In the genomic region with DNA sequence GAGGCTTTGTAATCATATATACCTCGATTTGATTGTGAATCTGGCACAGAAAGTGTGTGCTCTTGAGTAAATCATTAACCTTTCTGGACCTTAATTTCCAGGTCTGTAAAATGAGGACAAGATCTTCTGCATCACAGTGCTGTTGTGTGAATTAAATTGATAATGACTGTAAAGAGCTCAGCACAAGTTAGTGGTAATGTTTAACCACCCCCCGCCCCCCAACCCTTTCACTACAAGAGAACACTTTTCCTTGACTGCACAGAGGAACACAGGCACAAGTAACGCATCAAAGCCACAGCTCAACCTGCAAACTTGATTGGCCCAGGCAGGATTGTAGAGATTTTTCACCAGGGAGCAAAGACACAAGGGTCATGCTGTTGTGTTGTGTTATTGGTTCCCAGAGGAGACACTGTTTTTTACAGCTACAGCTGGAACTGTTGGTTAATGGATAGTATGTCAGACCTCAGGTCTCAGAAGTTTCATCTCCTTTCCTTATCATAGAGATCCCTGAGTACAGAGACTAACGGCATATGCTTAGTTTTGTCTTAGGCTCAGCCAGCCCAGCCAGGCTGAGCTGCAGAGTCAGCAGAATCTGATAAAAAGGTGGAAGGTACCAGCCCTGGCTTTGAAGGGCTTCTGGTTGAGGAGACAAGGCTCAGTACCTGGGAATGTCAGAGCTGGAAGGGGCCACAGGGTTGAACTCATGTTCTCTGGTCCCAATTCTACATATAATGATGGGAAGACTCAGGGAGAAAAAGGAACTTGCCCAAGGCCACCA, we compare ENCODE assay signal across 28 cellular contexts. TPM values are rescaled to one million over a fixed set of nuclear protein-coding genes. Genes with fewer than 3 reads are reported as not detected.
DNase-seq lines count a peak whose midpoint lies in the region; ATAC-seq, FAIRE-seq and TF ChIP-seq lines count a peak whose summit lies in the region.
"Had no signal": no experiment of that assay in that cellular context is flagged by ENCODE, and none has a peak within 500 bp of the region (broad histone marks: within the 10 kb centered on the region; RNA-seq: fewer than 3 reads in every experiment).

No MANE protein-coding gene starts in this region.

- peak; percentile 96 for FAIRE-seq in islet of Langerhans (lab: Jason Lieb, UNC)

- WGBS in SK-N-SH (ENCODE audit: low lambda C conversion rate): 84% methylated on average over 4 of the region's 4 CpGs

- peak overlapping the region in 2 of 4 donors; percentile 55 to 56 for H3K4me3 Mint-ChIP-seq in IgD-negative memory B cell
- H3K4me3 Mint-ChIP-seq: activated B cell treated with CpG ODN at 0.5 μM for 24 hours; activated naive CD8-positive, alpha-beta T cell treated with anti-CD3 and anti-CD28 coated beads, Interleukin-2, amount 50 U/mL, for 24 hours; activated T-cell treated with anti-CD3 and anti-CD28 coated beads, Interleukin-2, amount 50 U/mL, for 4 hours; GM23338 had no signal

- no peak overlapping the region for H2AFZ ChIP-seq in SK-N-SH (ENCODE audit: low read depth)
- H2AFZ ChIP-seq: GM23338 had no signal

- no peaks in the 10 kb centered on the region for H3K36me3 ChIP-seq in mucosa of descending colon (ENCODE audit: low read depth)
- no peaks in the 10 kb centered on the region for H3K36me3 ChIP-seq in SK-N-SH (replicated peaks in 1 of 2; ENCODE audit: control insufficient read depth in 1 of 2, insufficient read depth in 2 of 2, low read length in 1 of 2)
- H3K36me3 ChIP-seq: thyroid gland, vagina had no signal

- no peaks in the 10 kb centered on the region for H4K20me1 ChIP-seq in SK-N-SH (ENCODE audit: insufficient read depth)

- CTCF ChIA-PET in SK-N-SH (lab: Yijun Ruan, JAX): interaction anchor here (1.3 kb wide), 1 partner anchor 1070 kb away, joined by 3 read pairs; no protein-coding TSS in a partner anchor

- peaks cover 8% of the 10 kb centered on the region for H3K36me3 Mint-ChIP-seq in IgD-negative memory B cell

- DNase-seq in mucosa of descending colon (peak in 1 of 3 donors; percentile 64), activated gamma-delta T cell (lab: John Stamatoyannopoulos, UW) (no peak), NCI-H345 treated with DMSO at 0.1 percent for 48 hours (lab: John Stamatoyannopoulos, UW; ENCODE audit: unreplicated experiment) (no peak), SK-N-SH (no peak)
- DNase-seq: activated B cell treated with CpG ODN at 0.5 μM for 24 hours; activated CD4-positive, alpha-beta T cell treated with anti-CD3 and anti-CD28 coated beads, Interleukin-2, amount 50 U/mL, for 1 hour; activated naive CD4-positive, alpha-beta T cell; activated naive CD8-positive, alpha-beta T cell treated with anti-CD3 and anti-CD28 coated beads, Interleukin-2, amount 50 U/mL, for 24 hours; activated T-cell treated with anti-CD3 and anti-CD28 coated beads, Interleukin-2, amount 50 U/mL, for 4 hours; C1 segment of cervical spinal cord; effector CD8-positive, alpha-beta T cell; erythroblast; head of caudate nucleus; NCI-H1048; NCI-H187 treated with DMSO at 0.1 percent for 48 hours; NCI-H2171 treated with DMSO at 0.1 percent for 48 hours; NCI-H510A treated with DMSO at 0.1 percent for 48 hours; OCI-M1; stimulated activated naive CD8-positive, alpha-beta T cell treated with anti-CD3 and anti-CD28 coated beads, Interleukin-15, Interleukin-2, amounts not matched to agents 100 U/mL and 50 U/mL, for 24 hours; thyroid gland had no signal

- POLR2A ChIA-PET in SK-N-SH (lab: Yijun Ruan, JAX): no interaction called here

- H3K4me3 ChIP-seq in mucosa of descending colon (no peak overlapping the region), SK-N-SH (ENCODE audit: low read depth in 2 of 2, low read length in 1 of 2) (no peak overlapping the region)
- H3K4me3 ChIP-seq: coronary artery, GM23338, SK-N-MC, skin epidermis, thyroid gland, vagina had no signal

- no peaks in the 10 kb centered on the region for H3K27me3 ChIP-seq in SK-N-SH (ENCODE audit: insufficient read depth)
- H3K27me3 ChIP-seq: thyroid gland, vagina had no signal

- no peak overlapping the region for H3K27ac ChIP-seq in SK-N-SH (ENCODE audit: low read depth in 2 of 2, low read length in 1 of 2)
- H3K27ac ChIP-seq: coronary artery, SK-N-MC, thyroid gland, vagina had no signal

- H3K27me3 Mint-ChIP-seq in IgD-negative memory B cell: no peaks in the 10 kb centered on the region
- H3K27me3 Mint-ChIP-seq: activated B cell treated with CpG ODN at 0.5 μM for 24 hours had no signal

- H3K9me3 Mint-ChIP-seq in IgD-negative memory B cell: peaks cover 0 to 1% (median 0%) of the 10 kb centered on the region in 3 donors
- H3K9me3 Mint-ChIP-seq: activated B cell treated with CpG ODN at 0.5 μM for 24 hours; activated naive CD8-positive, alpha-beta T cell treated with anti-CD3 and anti-CD28 coated beads, Interleukin-2, amount 50 U/mL, for 24 hours; activated T-cell treated with anti-CD3 and anti-CD28 coated beads, Interleukin-2, amount 50 U/mL, for 4 hours; GM23338 had no signal

- intact Hi-C loops in mucosa of descending colon (cut with DNase I, micrococcal nuclease): no loop called here

- no peak for TF ChIP-seq RAD21 in SK-N-SH (IDR thresholded peaks at IDR 0.05; ENCODE audit: low read length)

- H3K79me2 ChIP-seq in SK-N-SH (ENCODE audit: insufficient read depth): peaks cover 28% of the 10 kb centered on the region

- no peak for TF ChIP-seq EP300 in SK-N-SH (IDR thresholded peaks at IDR 0.05; ENCODE audit: borderline replicate concordance in 1 of 2, low read depth in 1 of 2, low read length in 1 of 2)

- H3K9me3 ChIP-seq in mucosa of descending colon: no peaks in the 10 kb centered on the region
- no peaks in the 10 kb centered on the region for H3K9me3 ChIP-seq in SK-N-SH
- H3K9me3 ChIP-seq: thyroid gland, vagina had no signal

- ATAC-seq in mucosa of descending colon: peak; percentile 89
- ATAC-seq in GM21723 (IDR thresholded peaks at IDR 0.05; ENCODE audit: unreplicated experiment): no peak
- ATAC-seq: activated naive CD8-positive, alpha-beta T cell treated with anti-CD3 and anti-CD28 coated beads, Interleukin-2, amount 50 U/mL, for 24 hours; activated T-cell treated with anti-CD3 and anti-CD28 coated beads, Interleukin-2, amount 50 U/mL, for 4 hours; GM23338; stimulated activated naive CD8-positive, alpha-beta T cell treated with anti-CD3 and anti-CD28 coated beads, Interleukin-15, Interleukin-2, amounts not matched to agents 100 U/mL and 50 U/mL, for 24 hours had no signal

- peaks cover 69 to 72% (median 71%) of the 10 kb centered on the region in 3 donors for H3K4me1 Mint-ChIP-seq in IgD-negative memory B cell

- H3F3A ChIP-seq in SK-N-SH (replicated peaks; ENCODE audit: insufficient read depth): no peaks in the 10 kb centered on the region

- no peak overlapping the region for H3K4me2 ChIP-seq in SK-N-SH
- H3K4me2 ChIP-seq: GM23338 had no signal

- H3K4me1 ChIP-seq in mucosa of descending colon (ENCODE audit: low read depth) (no peaks in the 10 kb centered on the region), SK-N-SH (ENCODE audit: control insufficient read depth in 1 of 2, insufficient read depth in 2 of 2, low read depth in 1 of 2, low read length in 1 of 2) (peaks cover 7 to 9% of the 10 kb centered on the region in 2 experiments; a peak in 2 of 4 replicates)

- TF ChIP-seq CTCF in mucosa of descending colon (IDR thresholded peaks at IDR 0.05) (no peak), SK-N-SH (IDR thresholded peaks at IDR 0.05) (no peak)

- H3K9ac ChIP-seq in SK-N-SH: no peak overlapping the region

- peak overlapping the region in 2 of 3 donors; percentile 40 to 41 for H3K27ac Mint-ChIP-seq in IgD-negative memory B cell
- H3K27ac Mint-ChIP-seq: activated naive CD8-positive, alpha-beta T cell treated with anti-CD3 and anti-CD28 coated beads, Interleukin-2, amount 50 U/mL, for 24 hours; GM23338 had no signal

- no peaks in the 10 kb centered on the region for H3K9me2 ChIP-seq in SK-N-SH

TF ChIP-seq in SK-N-SH, 30 proteins besides CTCF, POLR2A, EP300 and RAD21:
- TF ChIP-seq GABPA (IDR thresholded peaks at IDR 0.05; ENCODE audit: low read depth): no peak

RNA-seq across cellular contexts. Expression of a gene that starts 10.6 kb away (rescaled TPM):
- polyA plus RNA-seq in IgD-negative memory B cell: 16.8 TPM
- 10 to 100 TPM; 15.0 to 97.2 (median 17.8) TPM for total RNA-seq in mucosa of descending colon
- 3.0 and 3.1 TPM in 2 replicates for polyA plus RNA-seq in SK-N-SH (2012; rRNA removed)
- 2.8 and 3.0 TPM in 2 replicates for polyA plus RNA-seq in SK-N-SH (2012; cell fraction: cytosol; rRNA removed)
- 2.8 and 4.3 TPM in 2 replicates for polyA plus RNA-seq in SK-N-SH (2012; cell fraction: nucleus; rRNA removed)
